Comparison of ENCODE assay signal across 8 cellular contexts in the genomic region with DNA sequence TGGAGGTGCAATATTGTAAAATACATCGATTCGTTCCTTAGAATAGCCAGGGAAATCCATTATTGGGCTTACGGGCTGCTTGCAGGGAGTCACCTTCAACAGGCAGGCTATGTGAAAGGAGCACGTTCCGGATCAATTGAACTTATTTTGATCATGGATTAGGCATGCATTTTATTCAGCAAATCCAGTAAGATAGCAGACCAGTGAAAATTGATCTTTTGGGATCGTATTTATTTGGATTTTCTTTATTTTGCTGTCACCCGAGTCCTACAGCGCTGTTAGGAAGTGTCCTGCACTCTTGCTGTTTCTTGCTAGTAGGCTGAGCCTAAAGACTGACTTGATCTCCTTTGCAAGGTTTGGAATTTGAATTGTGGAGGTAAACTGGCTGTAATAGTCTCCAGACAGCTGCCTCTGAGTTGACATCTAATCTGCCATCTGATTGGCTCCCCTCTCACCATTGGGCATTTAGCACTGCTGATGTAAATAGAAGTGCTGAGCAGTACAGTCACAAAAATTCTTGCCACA. TPM values are rescaled to one million over a fixed set of nuclear protein-coding genes. Genes with fewer than 3 reads are reported as not detected.
A peak's percentile ranks its signal among the peaks of the same experiment; 100 is the strongest.
DNase-seq lines count a peak whose midpoint lies in the region; ATAC-seq, FAIRE-seq and TF ChIP-seq lines count a peak whose summit lies in the region.

No MANE protein-coding gene starts in this region.

- DNase-seq in Jurkat, Clone E6-1 (ENCODE audit: low read depth, low spot score), result peak; percentile 76
- DNase-seq in OCI-M1 (lab: John Stamatoyannopoulos, UW), result peak; percentile 96
- peak; percentile 31 for DNase-seq in activated gamma-delta T cell treated with anti-CD3 and anti-CD28 coated beads, Interleukin-2, amount 50 U/mL, for 16 hours (ENCODE audit: low read depth)
- DNase-seq in fibroblast of pulmonary artery (ENCODE audit: low read depth), result peak; percentile 95
- peak in 8 of 9 donors; percentile 29 to 84 (median 68) for DNase-seq in naive thymus-derived CD4-positive, alpha-beta T cell
- DNase-seq in ureter (ENCODE audit: low spot score), result peak; percentile 64

- H3K36me3 ChIP-seq in naive thymus-derived CD4-positive, alpha-beta T cell (ENCODE audit: control insufficient read depth in 2 of 3, insufficient read depth in 3 of 3, low read length in 3 of 3), result no peaks in the 10 kb centered on the region

- H3K9me3 ChIP-seq in naive thymus-derived CD4-positive, alpha-beta T cell (ENCODE audit: control insufficient read depth in 2 of 3, low read length in 3 of 3), result no peaks in the 10 kb centered on the region

- POLR2A ChIA-PET in naive thymus-derived CD4-positive, alpha-beta T cell (lab: Charles Lee), result interaction anchor here (0.5 to 5.7 kb wide), 16 partner anchors 9 to 385 kb away, joined by 3 to 122 read pairs (median 4); no protein-coding TSS in a partner anchor

- no peaks in the 10 kb centered on the region for H3K27me3 ChIP-seq in naive thymus-derived CD4-positive, alpha-beta T cell (ENCODE audit: control insufficient read depth in 2 of 2, insufficient read depth in 2 of 2, low read length in 2 of 2)

- peaks cover 0 to 2% (median 0%) of the 10 kb centered on the region in 5 donors for H3K27me3 Mint-ChIP-seq in naive thymus-derived CD4-positive, alpha-beta T cell

- FAIRE-seq in G401.6 (lab: Jason Lieb, UNC), result peak; percentile 99

- H3K27ac Mint-ChIP-seq in naive thymus-derived CD4-positive, alpha-beta T cell, result peak overlapping the region; percentile 82 to 94 (median 89)

- ATAC-seq in GM21825 (IDR thresholded peaks at IDR 0.05; ENCODE audit: unreplicated experiment), result peak; percentile 48
- peak; percentile 64 for ATAC-seq in naive thymus-derived CD4-positive, alpha-beta T cell

- TF ChIP-seq CTCF in fibroblast of pulmonary artery (IDR thresholded peaks at IDR 0.05; ENCODE audit: low read length, missing control alignments), result no peak

- H3K27ac ChIP-seq in naive thymus-derived CD4-positive, alpha-beta T cell (ENCODE audit: low read depth, low read length), result peak overlapping the region; percentile 79

- intact Hi-C loops in naive thymus-derived CD4-positive, alpha-beta T cell (cut with micrococcal nuclease), result loop anchor here (1.0 to 5.0 kb wide), 7 partner anchors 11 to 442 kb away; no protein-coding TSS in a partner anchor

- peaks cover 15 to 19% of the 10 kb centered on the region in 2 donors for H3K4me1 ChIP-seq in naive thymus-derived CD4-positive, alpha-beta T cell (ENCODE audit: control insufficient read depth in 2 of 2, insufficient read depth in 2 of 2, low read length in 2 of 2)

- H3K36me3 Mint-ChIP-seq in naive thymus-derived CD4-positive, alpha-beta T cell, result peaks cover 0 to 4% (median 3%) of the 10 kb centered on the region in 5 donors

- H3K4me1 Mint-ChIP-seq in naive thymus-derived CD4-positive, alpha-beta T cell, result peaks cover 21 to 57% (median 50%) of the 10 kb centered on the region in 7 donors

- peak overlapping the region; percentile 80 for H3K4me3 ChIP-seq in Jurkat, Clone E6-1 (ENCODE audit: low read length)
- H3K4me3 ChIP-seq in fibroblast of pulmonary artery (replicated peaks; ENCODE audit: low read depth, low read length), result peak overlapping the region; percentile 72
- peak overlapping the region; percentile 58 for H3K4me3 ChIP-seq in naive thymus-derived CD4-positive, alpha-beta T cell (ENCODE audit: low read length)

- peaks cover 0 to 4% (median 0%) of the 10 kb centered on the region in 11 donors for H3K9me3 Mint-ChIP-seq in naive thymus-derived CD4-positive, alpha-beta T cell

- peak overlapping the region; percentile 84 to 93 (median 88) for H3K4me3 Mint-ChIP-seq in naive thymus-derived CD4-positive, alpha-beta T cell

- CTCF ChIA-PET in naive thymus-derived CD4-positive, alpha-beta T cell (lab: Charles Lee), result interaction anchor here (0.6 to 1.2 kb wide), 2 partner anchors 8 to 414 kb away, joined by 3 read pairs; no protein-coding TSS in a partner anchor

RNA-seq across cellular contexts. Expression of a gene that starts 3.0 kb away (rescaled TPM):
- 23.2 TPM for polyA plus RNA-seq in Jurkat, Clone E6-1 (2012; ENCODE audit: insufficient read depth, insufficient read length)
- total RNA-seq in naive thymus-derived CD4-positive, alpha-beta T cell, result 100 to 1,000 TPM in 4 of 5 experiments, 10 to 100 TPM in 1; 88.8 to 164 (median 141) TPM
- 10 to 100 TPM; 17.5 to 21.0 TPM for polyA plus RNA-seq in naive thymus-derived CD4-positive, alpha-beta T cell
- total RNA-seq in ureter, result 223 TPM

Comparison
In these comparisons a context has a peak if more than half of its experiments do, and no peak if none do; other contexts are left out.
1. Peak in every context shown above with its lines: DNase-seq, ATAC-seq, H3K4me3 ChIP-seq and H3K27ac ChIP-seq.
2. DNase-seq: peak in every context shown above with its lines; median percentile 96 in OCI-M1; 95 in fibroblast of pulmonary artery; 76 in Jurkat, Clone E6-1; 68 in naive thymus-derived CD4-positive, alpha-beta T cell; 64 in ureter; 31 in activated gamma-delta T cell treated with anti-CD3 and anti-CD28 coated beads, Interleukin-2, amount 50 U/mL, for 16 hours.